In genomic region chr7:110623436-110623835, GRCh38 we compare ENCODE assay signal across 24 cellular contexts.
"Had no signal": no experiment of that assay in that cellular context is flagged by ENCODE, and none has a peak within 500 bp of the region (broad histone marks: within the 10 kb centered on the region; RNA-seq: fewer than 3 reads in every experiment).

No MANE protein-coding gene starts in this region.

- H3K9me3 ChIP-seq: colonic mucosa, esophagus muscularis mucosa, lower lobe of right lung, mucosa of descending colon, right atrium auricular region, suprapubic skin, transverse colon, upper lobe of right lung, uterus had no signal

- H3K27ac ChIP-seq: colonic mucosa, esophagus muscularis mucosa, lower lobe of right lung, neural progenitor cell, parathyroid adenoma, right atrium auricular region, suprapubic skin, transverse colon, upper lobe of right lung, uterus had no signal

- H3K79me2 ChIP-seq: parathyroid adenoma had no signal

- ATAC-seq: left ventricle myocardium superior; lower lobe of right lung; mucosa of descending colon; natural killer cell treated with Interleukin-12 subunit alpha and Interleukin-12 subunit beta and Interleukin-15 and Interleukin-18, amount 100 ng/mL, for 72 hours; sciatic nerve; stimulated activated naive CD8-positive, alpha-beta T cell treated with anti-CD3 and anti-CD28 coated beads, Interleukin-15, amount 100 ng/mL, for 72 hours; upper lobe of right lung had no signal

- H3K27me3 ChIP-seq: colonic mucosa, esophagus muscularis mucosa, neural progenitor cell, right atrium auricular region, suprapubic skin, transverse colon, upper lobe of right lung, uterus had no signal

- H3K4me2 ChIP-seq: neural progenitor cell, smooth muscle cell had no signal

- FAIRE-seq: keratinocyte had no signal

- DNase-seq: colonic mucosa; effector CD8-positive, alpha-beta T cell; endodermal cell; foreskin melanocyte; left ventricle myocardium superior; lower lobe of right lung; mucosa of descending colon; naive B cell; stimulated activated CD4-positive, alpha-beta T cell treated with anti-CD3 and anti-CD28 coated beads, Interleukin-12 subunit alpha, Interleukin-12 subunit beta, amount 100 ng/mL, for 4 hours; stimulated activated CD4-positive, alpha-beta T cell treated with anti-CD3 and anti-CD28 coated beads, Interleukin-1b, Interleukin-23, amount 100 ng/mL, for 48 hours; stimulated activated naive CD4-positive, alpha-beta T cell; stimulated activated naive CD8-positive, alpha-beta T cell treated with anti-CD3 and anti-CD28 coated beads, Interleukin-15, amount 100 ng/mL, for 72 hours; transverse colon; upper lobe of right lung; uterus had no signal

- H3K4me1 ChIP-seq: colonic mucosa, esophagus muscularis mucosa, lower lobe of right lung, neural progenitor cell, parathyroid adenoma, right atrium auricular region, suprapubic skin, transverse colon, upper lobe of right lung, uterus had no signal

- H3K4me3 ChIP-seq: colonic mucosa, esophagus muscularis mucosa, lower lobe of right lung, mucosa of descending colon, neural progenitor cell, right atrium auricular region, smooth muscle cell, suprapubic skin, transverse colon, upper lobe of right lung, uterus had no signal

- H2AFZ ChIP-seq: neural progenitor cell, parathyroid adenoma had no signal

- H3K9ac ChIP-seq: neural progenitor cell, parathyroid adenoma had no signal

- H3K36me3 ChIP-seq: colonic mucosa, esophagus muscularis mucosa, lower lobe of right lung, neural progenitor cell, right atrium auricular region, suprapubic skin, transverse colon, upper lobe of right lung, uterus had no signal
